ENCODE assay signal across 17 cellular contexts in genomic region chr20:61569836-61570235, GRCh38.
"Had no signal": no experiment of that assay in that cellular context is flagged by ENCODE, and none has a peak within 500 bp of the region (broad histone marks: within the 10 kb centered on the region; RNA-seq: fewer than 3 reads in every experiment).

No MANE protein-coding gene starts in this region.

- H3K4me1 Mint-ChIP-seq: activated B cell treated with CpG ODN at 0.5 μM for 24 hours; activated CD4-positive, alpha-beta T cell treated with anti-CD3 and anti-CD28 coated beads, Interleukin-2, amount 10 ng/mL, durations not matched to agents 7 days and 5 days; central memory CD8-positive, alpha-beta T cell; T-helper 17 cell had no signal

- H3K27ac Mint-ChIP-seq: activated B cell treated with CpG ODN at 0.5 μM for 24 hours; activated CD4-positive, alpha-beta T cell treated with anti-CD3 and anti-CD28 coated beads, Interleukin-2, amount 10 ng/mL, durations not matched to agents 7 days and 5 days; stimulated activated naive CD8-positive, alpha-beta T cell treated with anti-CD3 and anti-CD28 coated beads, Interleukin-15, Interleukin-2, amounts not matched to agents 100 ng/mL and 50 ng/mL, for 24 hours; T-helper 17 cell had no signal

- H3K4me3 Mint-ChIP-seq: activated B cell treated with CpG ODN at 0.5 μM for 24 hours; activated CD4-positive, alpha-beta T cell treated with anti-CD3 and anti-CD28 coated beads, Interleukin-2, amount 10 ng/mL, durations not matched to agents 7 days and 5 days; central memory CD8-positive, alpha-beta T cell; stimulated activated naive CD8-positive, alpha-beta T cell treated with anti-CD3 and anti-CD28 coated beads, Interleukin-15, Interleukin-2, amounts not matched to agents 100 ng/mL and 50 ng/mL, for 24 hours; T-helper 17 cell had no signal

- DNase-seq: activated B cell treated with CpG ODN at 0.5 μM for 24 hours; activated CD4-positive, alpha-beta T cell treated with anti-CD3 and anti-CD28 coated beads, Interleukin-2, amount 10 ng/mL, durations not matched to agents 7 days and 5 days; activated naive CD4-positive, alpha-beta T cell treated with anti-CD3 and anti-CD28 coated beads, Interleukin-2, amount 50 U/mL, for 16 hours; activated T-cell treated with anti-CD3 and anti-CD28 coated beads, Interleukin-2, amount 50 U/mL, for 1 hour; body of pancreas; cortex of kidney; effector memory CD4-positive, alpha-beta T cell; lower lobe of right lung; midbrain; occipital lobe; stimulated activated CD4-positive, alpha-beta T cell treated with anti-CD3 and anti-CD28 coated beads, Interleukin-2, amount 100 ng/mL, for 48 hours; stimulated activated CD8-positive, alpha-beta memory T cell treated with anti-CD3 and anti-CD28 coated beads, Interleukin-4, amount 100 ng/mL, for 48 hours; T-helper 17 cell; testis had no signal

- ATAC-seq: body of pancreas, gastroesophageal sphincter, lower lobe of right lung, T-helper 17 cell had no signal

- H3K27me3 Mint-ChIP-seq: activated B cell treated with CpG ODN at 0.5 μM for 24 hours; activated CD4-positive, alpha-beta T cell treated with anti-CD3 and anti-CD28 coated beads, Interleukin-2, amount 10 ng/mL, durations not matched to agents 7 days and 5 days; central memory CD8-positive, alpha-beta T cell; stimulated activated naive CD8-positive, alpha-beta T cell treated with anti-CD3 and anti-CD28 coated beads, Interleukin-15, Interleukin-2, amounts not matched to agents 100 ng/mL and 50 ng/mL, for 24 hours; T-helper 17 cell had no signal

- H3K9me3 Mint-ChIP-seq: central memory CD8-positive, alpha-beta T cell; stimulated activated naive CD8-positive, alpha-beta T cell treated with anti-CD3 and anti-CD28 coated beads, Interleukin-15, Interleukin-2, amounts not matched to agents 100 ng/mL and 50 ng/mL, for 24 hours had no signal
